ENCODE assay signal across 1 cellular context in the genomic region with DNA sequence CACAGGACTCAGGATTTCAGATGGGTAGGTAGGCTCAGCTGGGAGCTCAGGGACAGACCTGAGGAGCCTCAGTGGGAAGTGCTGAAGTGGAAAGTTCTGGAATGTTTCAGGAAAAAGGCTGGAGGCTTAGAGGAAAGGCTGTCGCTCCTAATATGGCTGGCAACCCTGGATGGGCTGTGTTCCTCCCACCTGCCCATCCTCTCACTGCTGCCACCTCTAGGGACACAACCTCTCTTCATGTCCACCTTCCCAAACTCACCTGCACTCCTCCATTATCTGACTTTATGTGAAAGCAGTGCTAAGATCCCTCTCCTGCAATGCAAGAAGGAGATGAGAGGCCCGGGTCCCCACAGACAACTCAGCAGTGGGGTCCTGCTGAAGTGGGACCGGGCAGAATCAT.
TF ChIP-seq lines count a peak whose summit lies in the region.

No MANE protein-coding gene starts in this region.

TF ChIP-seq in HepG2, 621 proteins besides CTCF, POLR2A, EP300 and RAD21:
- TF ChIP-seq HMGA1 (CRISPR knock-in tag; conservative IDR thresholded peaks at IDR 0.05) (no peak), BCL6 (CRISPR knock-in tag; IDR thresholded peaks at IDR 0.05) (no peak)
